In the genomic region with DNA sequence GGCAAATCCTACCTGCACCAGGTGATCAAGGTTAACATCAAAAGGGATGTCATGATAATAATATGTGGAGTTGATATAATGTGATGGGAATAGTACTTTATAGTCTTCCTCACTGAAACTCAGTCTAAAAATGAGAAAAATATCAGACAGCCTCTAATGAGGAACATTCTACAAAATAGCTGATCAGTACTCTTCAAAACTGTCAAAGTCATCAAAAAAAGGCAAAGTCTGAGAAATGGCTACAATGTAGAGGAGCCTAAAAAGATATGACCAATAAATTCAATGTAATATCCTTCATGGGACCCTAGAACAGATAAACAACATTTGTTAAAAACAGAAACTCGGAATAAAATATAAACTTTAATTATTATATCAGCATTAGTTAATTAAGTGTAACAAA, we compare ENCODE assay signal across 8 cellular contexts.
"Had no signal": no experiment of that assay in that cellular context is flagged by ENCODE, and none has a peak within 500 bp of the region (broad histone marks: within the 10 kb centered on the region; RNA-seq: fewer than 3 reads in every experiment).

No MANE protein-coding gene starts in this region.

- FAIRE-seq: H1 had no signal

- H3K4me1 ChIP-seq: HAP-1 had no signal

- H3K9me3 ChIP-seq: HAP-1 had no signal

- H3K9me3 Mint-ChIP-seq: HFFc6 had no signal

- H3K4me3 ChIP-seq: GM23338, HAP-1 had no signal

- H2AFZ ChIP-seq: GM23338 had no signal

- H3K4me2 ChIP-seq: GM23338 had no signal

- H3K36me3 Mint-ChIP-seq: IgD-negative memory B cell had no signal

- H3K4me3 Mint-ChIP-seq: GM23338, HFFc6, IgD-negative memory B cell had no signal

- H3K27ac Mint-ChIP-seq: GM23338, HFFc6, IgD-negative memory B cell had no signal

- H3K36me3 ChIP-seq: HAP-1 had no signal

- ATAC-seq: GM23338, HCT116 had no signal

- DNase-seq: H7, HFFc6, KG1 had no signal
